ENCODE assay signal across 14 cellular contexts in the genomic region with DNA sequence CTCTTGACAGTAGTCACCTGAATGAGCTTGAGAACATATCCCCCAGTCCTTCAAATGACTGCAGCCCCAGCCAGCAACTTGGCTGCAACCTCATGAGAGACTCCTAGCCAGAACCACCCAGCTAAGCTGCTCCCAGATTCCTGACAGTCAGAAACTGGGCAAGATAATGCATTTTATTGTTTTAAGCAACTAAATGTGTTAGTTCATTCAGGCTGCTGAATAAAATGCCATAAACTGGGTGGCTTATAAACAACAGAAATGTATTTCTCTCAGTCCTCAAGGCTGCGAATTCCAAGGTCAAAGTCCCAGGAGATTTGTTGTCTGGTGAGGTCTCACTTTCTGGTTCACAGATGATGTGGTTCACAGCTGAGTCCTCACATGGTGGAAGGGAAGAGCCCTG. TPM values are rescaled to one million over a fixed set of nuclear protein-coding genes. Genes with fewer than 3 reads are reported as not detected.
"Had no signal": no experiment of that assay in that cellular context is flagged by ENCODE, and none has a peak within 500 bp of the region (broad histone marks: within the 10 kb centered on the region; RNA-seq: fewer than 3 reads in every experiment).

No MANE protein-coding gene starts in this region.

- H3K4me1 ChIP-seq: testis had no signal

- H3K27ac Mint-ChIP-seq: activated naive CD4-positive, alpha-beta T cell treated with anti-CD3 and anti-CD28 coated beads, Interleukin-2, amount 50 U/mL, for 24 hours; activated T-cell treated with anti-CD3 and anti-CD28 coated beads, Interleukin-2, amount 50 U/mL, for 24 hours; stimulated activated naive CD8-positive, alpha-beta T cell treated with anti-CD3 and anti-CD28 coated beads, Interleukin-15, amount 100 ng/mL, for 72 hours had no signal

- H3K4me3 ChIP-seq: coronary artery, ovary, testis had no signal

- H3K9me3 ChIP-seq: ovary, testis had no signal

- ATAC-seq: left colon; stimulated activated naive CD8-positive, alpha-beta T cell treated with anti-CD3 and anti-CD28 coated beads, Interleukin-15, amount 100 ng/mL, for 72 hours had no signal

- H3K27me3 ChIP-seq: ovary, testis had no signal

- H3K36me3 Mint-ChIP-seq: activated naive CD4-positive, alpha-beta T cell treated with anti-CD3 and anti-CD28 coated beads, Interleukin-2, amount 50 U/mL, for 24 hours had no signal

- H3K27ac ChIP-seq: ovary, testis had no signal

- H3K4me1 Mint-ChIP-seq: activated naive CD4-positive, alpha-beta T cell treated with anti-CD3 and anti-CD28 coated beads, Interleukin-2, amount 50 U/mL, for 24 hours had no signal

- H3K9me3 Mint-ChIP-seq: activated naive CD4-positive, alpha-beta T cell treated with anti-CD3 and anti-CD28 coated beads, Interleukin-2, amount 50 U/mL, for 24 hours; activated T-cell treated with anti-CD3 and anti-CD28 coated beads, Interleukin-2, amount 50 U/mL, for 24 hours; stimulated activated naive CD8-positive, alpha-beta T cell treated with anti-CD3 and anti-CD28 coated beads, Interleukin-15, amount 100 ng/mL, for 72 hours had no signal

- H3K36me3 ChIP-seq: ovary had no signal

- DNase-seq: activated CD4-positive, alpha-beta T cell treated with anti-CD3 and anti-CD28 coated beads, Interleukin-2, amount 50 U/mL, for 4 hours; activated effector memory CD4-positive, alpha-beta T cell treated with Interleukin-2 at 50 U/mL for 16 hours; activated T-cell treated with anti-CD3 and anti-CD28 coated beads, Interleukin-2, amount 50 U/mL, for 24 hours; anterior cingulate cortex; effector CD4-positive, alpha-beta T cell; left colon; ovary; stimulated activated CD4-positive, alpha-beta T cell treated with anti-CD3 and anti-CD28 coated beads, Interleukin-4, amount 100 ng/mL, for 24 hours; stimulated activated naive CD8-positive, alpha-beta T cell treated with anti-CD3 and anti-CD28 coated beads, Interleukin-15, amount 100 ng/mL, for 72 hours; T-helper 2 cell; testis had no signal

- H3K4me3 Mint-ChIP-seq: activated naive CD4-positive, alpha-beta T cell treated with anti-CD3 and anti-CD28 coated beads, Interleukin-2, amount 50 U/mL, for 24 hours; activated T-cell treated with anti-CD3 and anti-CD28 coated beads, Interleukin-2, amount 50 U/mL, for 24 hours; stimulated activated naive CD8-positive, alpha-beta T cell treated with anti-CD3 and anti-CD28 coated beads, Interleukin-15, amount 100 ng/mL, for 72 hours had no signal

RNA-seq across cellular contexts. Expression of a gene that starts 5.8 kb away (rescaled TPM):
- total RNA-seq: lung microvascular endothelial cell had no signal
